Comparison of ENCODE assay signal across 1 cellular context in the genomic region with DNA sequence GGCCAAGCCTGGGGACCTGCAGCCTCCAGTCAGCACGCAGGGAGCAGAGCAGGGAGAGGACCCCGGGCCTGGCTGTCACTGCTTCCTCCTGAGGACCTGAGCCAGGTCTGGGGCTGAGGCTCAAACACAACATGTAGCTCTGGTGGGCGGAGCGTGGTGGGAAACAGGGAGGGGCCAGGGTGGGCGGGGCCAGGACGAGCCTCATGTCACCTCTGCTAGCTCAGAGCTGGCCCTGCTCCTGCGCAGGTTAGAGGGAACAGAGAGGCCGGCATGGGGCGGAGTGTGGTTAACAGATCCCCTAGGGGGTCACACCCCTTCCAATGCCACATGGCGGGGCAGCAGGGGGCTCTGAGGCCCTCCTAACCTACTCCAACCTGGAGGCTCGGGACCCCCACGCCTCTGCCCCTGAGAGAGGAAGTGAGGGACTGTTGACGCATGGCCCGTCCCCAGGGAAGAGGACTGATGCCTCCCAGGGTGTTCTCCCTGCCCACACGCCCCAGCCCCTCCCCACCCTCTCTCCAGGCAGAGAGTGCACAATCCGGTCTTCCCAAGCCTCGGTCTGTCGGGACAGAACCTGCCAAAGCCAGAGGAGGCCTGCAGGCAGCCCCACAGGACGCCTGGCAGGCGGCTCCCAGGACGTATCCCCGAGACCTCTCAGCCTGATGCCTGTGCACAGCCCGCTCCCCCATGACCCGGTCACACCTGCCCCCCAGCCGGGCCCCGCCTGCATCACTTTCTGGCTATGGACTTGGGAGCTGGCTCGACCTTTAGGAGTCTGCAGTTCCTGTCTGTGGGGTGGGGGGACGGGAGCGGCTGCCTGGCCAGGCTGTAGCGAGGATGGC.
TF ChIP-seq lines count a peak whose summit lies in the region.

No MANE protein-coding gene starts in this region.

TF ChIP-seq in SK-N-SH, 30 proteins besides CTCF, POLR2A, EP300 and RAD21:
- TF ChIP-seq, protein P1, sequence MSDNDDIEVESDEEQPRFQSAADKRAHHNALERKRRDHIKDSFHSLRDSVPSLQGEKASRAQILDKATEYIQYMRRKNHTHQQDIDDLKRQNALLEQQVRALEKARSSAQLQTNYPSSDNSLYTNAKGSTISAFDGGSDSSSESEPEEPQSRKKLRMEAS (IDR thresholded peaks at IDR 0.05; ENCODE audit: low read depth) = no peak
- TF ChIP-seq FOXM1 (IDR thresholded peaks at IDR 0.05; ENCODE audit: low read depth) (no peak), ELF1 (IDR thresholded peaks at IDR 0.05) (no peak), RCOR1 (IDR thresholded peaks at IDR 0.05; ENCODE audit: low read length) (no peak), MEF2A (IDR thresholded peaks at IDR 0.05; ENCODE audit: borderline replicate concordance, low read depth) (no peak), TEAD4 (IDR thresholded peaks at IDR 0.05; ENCODE audit: borderline replicate concordance, insufficient read depth) (no peak), GATA2 (CRISPR knock-in tag; IDR thresholded peaks at IDR 0.05) (no peak), FOSL2 (IDR thresholded peaks at IDR 0.05; ENCODE audit: borderline replicate concordance, low read depth) (no peak), FOXJ3 (CRISPR knock-in tag; IDR thresholded peaks at IDR 0.05) (no peak)
- TF ChIP-seq, protein P2, sequence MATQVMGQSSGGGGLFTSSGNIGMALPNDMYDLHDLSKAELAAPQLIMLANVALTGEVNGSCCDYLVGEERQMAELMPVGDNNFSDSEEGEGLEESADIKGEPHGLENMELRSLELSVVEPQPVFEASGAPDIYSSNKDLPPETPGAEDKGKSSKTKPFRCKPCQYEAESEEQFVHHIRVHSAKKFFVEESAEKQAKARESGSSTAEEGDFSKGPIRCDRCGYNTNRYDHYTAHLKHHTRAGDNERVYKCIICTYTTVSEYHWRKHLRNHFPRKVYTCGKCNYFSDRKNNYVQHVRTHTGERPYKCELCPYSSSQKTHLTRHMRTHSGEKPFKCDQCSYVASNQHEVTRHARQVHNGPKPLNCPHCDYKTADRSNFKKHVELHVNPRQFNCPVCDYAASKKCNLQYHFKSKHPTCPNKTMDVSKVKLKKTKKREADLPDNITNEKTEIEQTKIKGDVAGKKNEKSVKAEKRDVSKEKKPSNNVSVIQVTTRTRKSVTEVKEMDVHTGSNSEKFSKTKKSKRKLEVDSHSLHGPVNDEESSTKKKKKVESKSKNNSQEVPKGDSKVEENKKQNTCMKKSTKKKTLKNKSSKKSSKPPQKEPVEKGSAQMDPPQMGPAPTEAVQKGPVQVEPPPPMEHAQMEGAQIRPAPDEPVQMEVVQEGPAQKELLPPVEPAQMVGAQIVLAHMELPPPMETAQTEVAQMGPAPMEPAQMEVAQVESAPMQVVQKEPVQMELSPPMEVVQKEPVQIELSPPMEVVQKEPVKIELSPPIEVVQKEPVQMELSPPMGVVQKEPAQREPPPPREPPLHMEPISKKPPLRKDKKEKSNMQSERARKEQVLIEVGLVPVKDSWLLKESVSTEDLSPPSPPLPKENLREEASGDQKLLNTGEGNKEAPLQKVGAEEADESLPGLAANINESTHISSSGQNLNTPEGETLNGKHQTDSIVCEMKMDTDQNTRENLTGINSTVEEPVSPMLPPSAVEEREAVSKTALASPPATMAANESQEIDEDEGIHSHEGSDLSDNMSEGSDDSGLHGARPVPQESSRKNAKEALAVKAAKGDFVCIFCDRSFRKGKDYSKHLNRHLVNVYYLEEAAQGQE (IDR thresholded peaks at IDR 0.05; ENCODE audit: low read depth, low read length) = no peak
